16 cellular contexts compared by ENCODE assay signal in the genomic region with DNA sequence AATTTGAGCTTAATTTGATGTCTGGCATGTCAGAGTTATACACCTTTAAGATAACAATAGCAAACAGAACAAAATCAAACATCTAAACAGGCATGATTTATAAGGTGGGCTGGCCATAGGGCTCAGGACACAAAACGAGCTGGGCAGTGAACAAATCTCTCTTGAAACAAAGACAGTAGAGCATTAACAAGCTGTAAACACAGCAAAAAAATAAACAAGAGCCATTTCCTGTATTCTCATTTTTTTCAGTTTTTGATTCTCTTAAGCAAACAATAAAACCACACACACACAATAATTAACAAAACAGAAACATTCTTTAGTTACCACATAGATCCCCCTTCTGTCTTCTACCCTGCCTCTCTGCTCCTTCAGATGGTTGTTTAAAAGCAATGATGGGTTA.
"Had no signal": no experiment of that assay in that cellular context is flagged by ENCODE, and none has a peak within 500 bp of the region (broad histone marks: within the 10 kb centered on the region; RNA-seq: fewer than 3 reads in every experiment).

No MANE protein-coding gene starts in this region.

- H3K9me3 ChIP-seq: psoas muscle, right lobe of liver, thoracic aorta had no signal

- H3K4me1 Mint-ChIP-seq: T-cell had no signal

- H3K27ac ChIP-seq: psoas muscle, right lobe of liver, thoracic aorta had no signal

- H3K36me3 ChIP-seq: right lobe of liver, thoracic aorta had no signal

- FAIRE-seq: astrocyte, bronchial epithelial cell, kidney had no signal

- H3K4me3 ChIP-seq: psoas muscle, right lobe of liver, thoracic aorta had no signal

- H3K4me1 ChIP-seq: psoas muscle, right lobe of liver had no signal

- H3K27me3 ChIP-seq: right lobe of liver had no signal

- DNase-seq: activated CD4-positive, CD25-positive, alpha-beta regulatory T cell treated with anti-CD3 and anti-CD28 coated beads, Interleukin-2, amount 50 U/mL, for 72 hours; activated naive CD4-positive, alpha-beta T cell; activated naive CD8-positive, alpha-beta T cell treated with anti-CD3 and anti-CD28 coated beads, Interleukin-2, amount 10 ng/mL, durations not matched to agents 7 days and 5 days; endodermal cell; kidney; nucleus accumbens; psoas muscle; right lobe of liver; T-cell; T1000 had no signal

- H3K4me3 Mint-ChIP-seq: activated naive CD8-positive, alpha-beta T cell treated with anti-CD3 and anti-CD28 coated beads, Interleukin-2, amount 10 ng/mL, durations not matched to agents 7 days and 5 days; activated T-helper 1 cell treated with anti-CD3 and anti-CD28 coated beads, Interleukin-12 subunit alpha, Interleukin-12 subunit beta, Interleukin-2, Interleukin-4 antibody, amounts not matched to agents 30 ng/mL and 10 ng/mL and 1 ng/mL, durations not matched to agents 14 hours and 24 hours and 36 hours; endodermal cell; natural killer cell treated with Interleukin-12 subunit alpha and Interleukin-12 subunit beta and Interleukin-15 and Interleukin-18, amount 100 ng/mL, for 72 hours; stimulated activated naive CD8-positive, alpha-beta T cell treated with anti-CD3 and anti-CD28 coated beads, Interleukin-15, Interleukin-2, amounts not matched to agents 100 ng/mL and 50 ng/mL, for 24 hours; T-cell had no signal

- H3K27me3 Mint-ChIP-seq: activated naive CD8-positive, alpha-beta T cell treated with anti-CD3 and anti-CD28 coated beads, Interleukin-2, amount 10 ng/mL, durations not matched to agents 7 days and 5 days; natural killer cell treated with Interleukin-12 subunit alpha and Interleukin-12 subunit beta and Interleukin-15 and Interleukin-18, amount 100 ng/mL, for 72 hours; stimulated activated naive CD8-positive, alpha-beta T cell treated with anti-CD3 and anti-CD28 coated beads, Interleukin-15, Interleukin-2, amounts not matched to agents 100 ng/mL and 50 ng/mL, for 24 hours had no signal

- H3K27ac Mint-ChIP-seq: activated naive CD8-positive, alpha-beta T cell treated with anti-CD3 and anti-CD28 coated beads, Interleukin-2, amount 10 ng/mL, durations not matched to agents 7 days and 5 days; activated T-helper 1 cell treated with anti-CD3 and anti-CD28 coated beads, Interleukin-12 subunit alpha, Interleukin-12 subunit beta, Interleukin-2, Interleukin-4 antibody, amounts not matched to agents 30 ng/mL and 10 ng/mL and 1 ng/mL, durations not matched to agents 14 hours and 24 hours and 36 hours; endodermal cell; natural killer cell treated with Interleukin-12 subunit alpha and Interleukin-12 subunit beta and Interleukin-15 and Interleukin-18, amount 100 ng/mL, for 72 hours; stimulated activated naive CD8-positive, alpha-beta T cell treated with anti-CD3 and anti-CD28 coated beads, Interleukin-15, Interleukin-2, amounts not matched to agents 100 ng/mL and 50 ng/mL, for 24 hours; T-cell had no signal
